10 cellular contexts compared by ENCODE assay signal in the genomic region with DNA sequence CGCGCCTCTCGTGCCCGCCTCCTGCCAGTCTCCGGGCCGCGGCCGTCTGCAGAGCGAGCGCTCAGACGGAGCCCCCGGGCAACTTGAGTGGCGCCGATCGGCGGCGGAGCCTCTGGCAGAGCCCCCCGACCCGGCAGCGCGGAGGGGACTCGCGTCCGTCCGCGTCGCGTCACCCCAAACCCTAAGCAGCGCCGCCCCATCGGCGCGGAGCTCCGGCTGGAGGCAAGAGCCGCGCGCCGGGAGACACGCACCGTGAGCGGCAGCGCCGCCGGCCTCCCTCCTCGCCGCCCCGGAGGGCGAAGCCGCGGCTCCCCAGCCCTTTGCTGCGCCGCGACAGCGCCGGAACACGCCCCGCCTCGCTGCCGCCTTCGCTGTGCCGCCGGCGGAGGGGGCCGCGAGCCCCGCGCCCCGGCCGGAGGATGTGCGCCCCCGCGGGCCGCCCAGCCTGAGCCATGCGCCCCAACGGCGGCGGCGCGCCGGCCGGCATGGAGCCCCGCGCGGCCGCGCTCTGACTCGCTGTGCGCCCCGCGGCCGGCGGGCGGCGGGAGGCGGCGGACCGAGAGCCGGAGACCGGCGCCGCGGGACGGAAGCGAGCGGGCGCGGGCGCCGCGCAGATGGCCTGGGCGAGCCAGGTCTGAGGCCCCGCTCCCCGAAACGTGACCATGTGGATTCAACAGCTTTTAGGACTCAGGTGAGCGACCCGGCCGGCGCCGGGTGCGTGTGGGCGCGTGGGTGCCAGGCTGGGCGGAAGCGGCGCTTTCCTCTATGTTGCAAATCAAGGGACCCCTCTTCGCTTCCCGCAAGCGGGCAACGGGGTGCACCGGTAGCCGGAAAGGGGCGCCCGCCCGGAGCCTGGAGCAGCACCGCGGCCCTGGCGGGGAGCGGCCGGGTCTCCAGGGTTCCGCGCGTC. TPM values are rescaled to one million over a fixed set of nuclear protein-coding genes. Genes with fewer than 3 reads are reported as not detected.
A peak's percentile ranks its signal among the peaks of the same experiment; 100 is the strongest.
DNase-seq lines count a peak whose midpoint lies in the region; ATAC-seq and TF ChIP-seq lines count a peak whose summit lies in the region.
"Had no signal": no experiment of that assay in that cellular context is flagged by ENCODE, and none has a peak within 500 bp of the region (broad histone marks: within the 10 kb centered on the region; RNA-seq: fewer than 3 reads in every experiment).

No MANE protein-coding gene starts in this region.

- intact Hi-C loops in dorsolateral prefrontal cortex (cut with DNase I) = loop anchor here (5.0 to 10.0 kb wide), 8 partner anchors 42 to 1320 kb away; a partner anchor contains a TSS

- TF ChIP-seq CTCF in AG04449 (IDR thresholded peaks at IDR 0.05; ENCODE audit: insufficient read depth, low read length, missing control alignments) (no peak), dorsolateral prefrontal cortex (IDR thresholded peaks at IDR 0.05 in 54 of 56, conservative IDR thresholded peaks at IDR 0.05 in 2 of 56; ENCODE audit: low read depth in 1 of 56, partially characterized antibody in 56 of 56) (no peak), neural cell (IDR thresholded peaks at IDR 0.05; ENCODE audit: poor library complexity, severe bottlenecking) (no peak)

- in situ Hi-C loops in GM23248 (cut with MboI) = loop anchor here (25.0 kb wide), 1 partner anchor 1257 kb away; no protein-coding TSS in a partner anchor

- CTCF ChIA-PET in AG04449 (lab: Yijun Ruan, JAX) = interaction anchor here (0.8 kb wide), 1 partner anchor 172 kb away, joined by 3 read pairs; no protein-coding TSS in a partner anchor

- H3K9me2 ChIP-seq in GM23248 (ENCODE audit: insufficient read depth) (no peaks in the 10 kb centered on the region), neural cell (ENCODE audit: insufficient read depth, low read length) (no peaks in the 10 kb centered on the region)

- H3K9ac ChIP-seq in GM23248 (no peak overlapping the region), neural cell (ENCODE audit: low read length) (peak overlapping the region; percentile 71)

- H3K27ac ChIP-seq in GM23248 (no peak overlapping the region), dorsolateral prefrontal cortex (peak overlapping the region in 56 of 59 donors; percentile 57 to 99 (median 95)), neural cell (ENCODE audit: low read length) (no peak overlapping the region)
- H3K27ac ChIP-seq: colonic mucosa had no signal

- no peaks in the 10 kb centered on the region for H3K4me1 ChIP-seq in GM23248 (ENCODE audit: insufficient read depth)
- H3K4me1 ChIP-seq: colonic mucosa had no signal

- peak overlapping the region; percentile 20 for H3K4me3 ChIP-seq in AG04449 (ENCODE audit: low read depth, low read length)
- no peak overlapping the region for H3K4me3 ChIP-seq in GM23248
- peak overlapping the region; percentile 34 to 81 (median 68) for H3K4me3 ChIP-seq in dorsolateral prefrontal cortex
- peak overlapping the region; percentile 87 for H3K4me3 ChIP-seq in neural cell (ENCODE audit: low read length)
- H3K4me3 ChIP-seq: colonic mucosa had no signal

- POLR2A ChIA-PET in AG04449 (lab: Yijun Ruan, JAX) = no interaction called here

- H3K27me3 ChIP-seq in GM23248 (replicated peaks; ENCODE audit: insufficient read depth) = peaks cover 21% of the 10 kb centered on the region
- peaks cover 0 to 17% (median 0%) of the 10 kb centered on the region in 45 donors for H3K27me3 ChIP-seq in dorsolateral prefrontal cortex
- peaks cover 33% of the 10 kb centered on the region for H3K27me3 ChIP-seq in neural cell (ENCODE audit: insufficient read depth, low read depth, low read length)

- no peak for TF ChIP-seq EP300 in neural cell (conservative IDR thresholded peaks at IDR 0.05; ENCODE audit: poor library complexity, severe bottlenecking)

- H3K4me2 ChIP-seq in GM23248 (ENCODE audit: unreplicated experiment) = no peak overlapping the region
- H3K4me2 ChIP-seq in neural cell (ENCODE audit: low read length) = no peak overlapping the region

- WGBS in GM23248 (ENCODE audit: low coverage in 1 of 2, low lambda C conversion rate in 2 of 2, missing lambda C conversion rate in 2 of 2), 2 experiments = 1 to 3% methylated on average over 73 to 105 of the region's 142 CpGs

- H4K20me1 ChIP-seq in GM23248 (ENCODE audit: insufficient read depth) = no peaks in the 10 kb centered on the region
- H4K20me1 ChIP-seq in neural cell (ENCODE audit: insufficient read depth) = no peaks in the 10 kb centered on the region

- ATAC-seq in GM21515 (IDR thresholded peaks at IDR 0.05; ENCODE audit: unreplicated experiment) = no peak

- peak; percentile 9 for TF ChIP-seq RAD21 in neural cell (conservative IDR thresholded peaks at IDR 0.05)

- H2AFZ ChIP-seq in GM23248 = no peak overlapping the region
- no peak overlapping the region for H2AFZ ChIP-seq in neural cell (ENCODE audit: low read depth, low read length)

- H3F3A ChIP-seq in GM23248 (ENCODE audit: insufficient read depth) (no peaks in the 10 kb centered on the region), neural cell (ENCODE audit: insufficient read depth, low read length, poor library complexity, severe bottlenecking) (no peaks in the 10 kb centered on the region)

- H3K79me2 ChIP-seq in GM23248 (ENCODE audit: insufficient read depth) (no peaks in the 10 kb centered on the region), neural cell (replicated peaks; ENCODE audit: insufficient read depth, low read length) (peaks cover 12% of the 10 kb centered on the region)

- H3K36me3 ChIP-seq in GM23248 (ENCODE audit: low read depth) (no peaks in the 10 kb centered on the region), neural cell (ENCODE audit: insufficient read depth, low read length) (no peaks in the 10 kb centered on the region)
- H3K36me3 ChIP-seq: colonic mucosa had no signal

- H3K9me3 ChIP-seq in GM23248 (ENCODE audit: low read depth) (no peaks in the 10 kb centered on the region), neural cell (ENCODE audit: low read length) (no peaks in the 10 kb centered on the region)
- H3K9me3 ChIP-seq: colonic mucosa had no signal

- DNase-seq in AG04449 (ENCODE audit: low read depth, low spot score) (no peak), GM23248 (peak; percentile 20), dorsolateral prefrontal cortex (peak in 1 of 10 donors; percentile 64), NCI-H1417 treated with DMSO at 0.1 percent for 48 hours (lab: John Stamatoyannopoulos, UW) (no peak), NOMO-1 treated with DMSO at 0.1 percent for 48 hours (lab: John Stamatoyannopoulos, UW; ENCODE audit: unreplicated experiment) (no peak), UCSD-AML1 (lab: John Stamatoyannopoulos, UW; ENCODE audit: unreplicated experiment) (no peak)
- DNase-seq: colonic mucosa, COR-L47 had no signal

TF ChIP-seq in neural cell, 6 proteins besides CTCF, POLR2A, EP300 and RAD21:
- TF ChIP-seq TAF1 (IDR thresholded peaks at IDR 0.05; ENCODE audit: low read depth) (no peak), POLR2AphosphoS5 (IDR thresholded peaks at IDR 0.05) (peak; percentile 5), MXI1 (conservative IDR thresholded peaks at IDR 0.05; ENCODE audit: poor library complexity, severe bottlenecking) (peak; percentile 42), SMC3 (conservative IDR thresholded peaks at IDR 0.05; ENCODE audit: poor library complexity) (peak; percentile 9), EZH2 (IDR thresholded peaks at IDR 0.05; ENCODE audit: borderline replicate concordance, insufficient read depth, low read length, poor library complexity, severe bottlenecking) (no peak)

RNA-seq across cellular contexts. Expression of a gene that starts 0.6 kb away (rescaled TPM):
- total RNA-seq in GM23248 (2014; rRNA removed; shearing (Covaris generic)) = under 0.01 and 0.86 TPM in 2 replicates
- polyA plus RNA-seq in GM23248 (2016; fragmentation: Nextera tagmentation; extraction: Ambion mirVana) = 0.03 TPM in 1 of 2 replicates, not detected in the other
- total RNA-seq in dorsolateral prefrontal cortex = 10 to 100 TPM; 21.7 to 74.9 (median 55.1) TPM
- 7.9 and 11.0 TPM in 2 replicates for polyA plus RNA-seq in neural cell
- polyA minus RNA-seq in neural cell = 20.0 and 21.9 TPM in 2 replicates

Comparison
In these comparisons a context has a peak if more than half of its experiments do, and no peak if none do; other contexts are left out.
1. H3K27ac ChIP-seq: peak in dorsolateral prefrontal cortex (56 of 59); none in GM23248 (single experiment) and neural cell (single experiment).
2. RNA of a gene that starts 0.6 kb away (total RNA-seq): 21.7 to 74.9 TPM in dorsolateral prefrontal cortex; under 0.01 to 0.86 TPM in GM23248; every median in the first group is over 10 times any median in the second.